10 cellular contexts compared by ENCODE assay signal in genomic region chr3:118782755-118783202, GRCh38.
DNase-seq lines count a peak whose midpoint lies in the region; ATAC-seq and TF ChIP-seq lines count a peak whose summit lies in the region.
"Had no signal": no experiment of that assay in that cellular context is flagged by ENCODE, and none has a peak within 500 bp of the region (broad histone marks: within the 10 kb centered on the region; RNA-seq: fewer than 3 reads in every experiment).

No MANE protein-coding gene starts in this region.

- CTCF ChIA-PET in activated naive CD4-positive, alpha-beta T cell treated with anti-CD3 and anti-CD28 coated beads for 36 hours (lab: Charles Lee): interaction anchor here (0.8 to 1.7 kb wide), 2 partner anchors 17 to 34 kb away, joined by 3 to 4 read pairs; no protein-coding TSS in a partner anchor

- 19 to 26% (median 21%) methylated on average over 2 of the region's 2 CpGs for WGBS in psoas muscle, 3 donors

- H3K36me3 ChIP-seq in psoas muscle (ENCODE audit: insufficient read depth in 1 of 2, low read depth in 1 of 2): no peaks in the 10 kb centered on the region

- no peaks in the 10 kb centered on the region for H3K4me1 Mint-ChIP-seq in activated naive CD4-positive, alpha-beta T cell treated with anti-CD3 and anti-CD28 coated beads for 36 hours (ENCODE audit: low read depth)

- H3K27ac Mint-ChIP-seq in activated naive CD4-positive, alpha-beta T cell treated with anti-CD3 and anti-CD28 coated beads for 36 hours: no peak overlapping the region

- H3K27me3 Mint-ChIP-seq in activated naive CD4-positive, alpha-beta T cell treated with anti-CD3 and anti-CD28 coated beads for 36 hours (ENCODE audit: low read depth): peaks cover 2% of the 10 kb centered on the region

- H3K4me1 ChIP-seq in psoas muscle: no peaks in the 10 kb centered on the region

- no peaks in the 10 kb centered on the region for H3K9me3 Mint-ChIP-seq in activated naive CD4-positive, alpha-beta T cell treated with anti-CD3 and anti-CD28 coated beads for 36 hours

- no peaks in the 10 kb centered on the region for H3K9me3 ChIP-seq in psoas muscle

- no peaks in the 10 kb centered on the region for H3K36me3 Mint-ChIP-seq in activated naive CD4-positive, alpha-beta T cell treated with anti-CD3 and anti-CD28 coated beads for 36 hours (ENCODE audit: low read depth)

- no peak overlapping the region for H3K4me3 Mint-ChIP-seq in activated naive CD4-positive, alpha-beta T cell treated with anti-CD3 and anti-CD28 coated beads for 36 hours

- no peak for TF ChIP-seq CTCF in psoas muscle (IDR thresholded peaks at IDR 0.05)

- no peak for DNase-seq in psoas muscle
- DNase-seq in activated naive CD4-positive, alpha-beta T cell treated with anti-CD3 and anti-CD28 coated beads for 36 hours: no peak
- DNase-seq in EL: no peak
- no peak for DNase-seq in NCI-H510A treated with DMSO at 0.1 percent for 48 hours (lab: John Stamatoyannopoulos, UW)
- DNase-seq: NCI-H1694, occipital lobe had no signal

- intact Hi-C loops in psoas muscle (cut with DNase I): no loop called here
- intact Hi-C loops in activated naive CD4-positive, alpha-beta T cell treated with anti-CD3 and anti-CD28 coated beads for 36 hours (cut with micrococcal nuclease): no loop called here

- ATAC-seq in GM18861 (IDR thresholded peaks at IDR 0.05; ENCODE audit: unreplicated experiment) (peak; percentile 97), GM21723 (IDR thresholded peaks at IDR 0.05; ENCODE audit: unreplicated experiment) (peak; percentile 82), HG03442 (IDR thresholded peaks at IDR 0.05; ENCODE audit: unreplicated experiment) (peak; percentile 95), esophagus mucosa (peak; percentile 32), psoas muscle (no peak)

- H3K27ac ChIP-seq in psoas muscle: no peak overlapping the region

- no peaks in the 10 kb centered on the region for H3K27me3 ChIP-seq in psoas muscle (ENCODE audit: insufficient read depth in 3 of 3, low read length in 2 of 3)

- H3K4me3 ChIP-seq in psoas muscle: no peak overlapping the region

Comparison
In these comparisons a context has a peak if more than half of its experiments do, and no peak if none do; other contexts are left out.
1. ATAC-seq: peak in GM18861 (single experiment), GM21723 (single experiment), HG03442 (single experiment) and esophagus mucosa (single experiment); none in psoas muscle (0 of 4).